8 cellular contexts compared by ENCODE assay signal in the genomic region with DNA sequence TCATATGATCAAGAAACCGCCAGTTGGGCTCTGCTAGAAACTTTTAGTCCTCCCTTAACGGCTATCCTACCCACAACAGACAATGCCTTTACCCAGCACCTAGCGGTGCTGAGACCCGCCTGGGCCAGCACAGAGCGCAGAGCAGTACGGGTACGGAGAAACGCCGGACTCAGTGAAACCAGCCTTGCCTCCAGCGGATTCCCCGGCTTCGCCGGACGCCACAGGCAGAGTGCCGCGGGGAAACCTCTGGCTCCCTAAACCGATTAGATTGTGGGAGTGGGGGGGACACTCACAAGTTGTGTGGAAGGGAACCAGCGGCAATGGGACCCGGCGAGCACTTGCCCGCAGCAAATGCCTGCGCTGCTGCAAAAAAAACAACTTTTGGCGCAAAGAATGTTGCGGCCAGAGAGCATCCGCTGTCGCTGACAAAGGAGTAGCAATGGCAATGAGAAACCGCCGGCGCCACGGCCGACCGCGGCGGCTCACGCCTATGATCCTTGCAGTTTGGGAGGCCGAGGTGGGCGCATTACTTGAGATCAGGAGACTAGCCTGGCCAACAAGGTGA.
DNase-seq lines count a peak whose midpoint lies in the region; ATAC-seq and TF ChIP-seq lines count a peak whose summit lies in the region.

No MANE protein-coding gene starts in this region.

- H3K9me3 ChIP-seq in adrenal gland (replicated peaks in 1 of 3) = peaks cover 0 to 19% (median 0%) of the 10 kb centered on the region in 3 donors
- H3K9me3 ChIP-seq in lower lobe of right lung = peaks cover 7% of the 10 kb centered on the region
- H3K9me3 ChIP-seq in Caco-2 = peaks cover 42% of the 10 kb centered on the region

- H3K4me3 Mint-ChIP-seq in stimulated activated memory B cell treated with anti-CD40 and anti-IgM and Interleukin-4, amounts not matched to agents 10 μg/mL and 1 μg/mL and 100 μg/mL, for 72 hours = peak overlapping the region; percentile 93
- H3K4me3 Mint-ChIP-seq in Caco-2 (ENCODE audit: unreplicated experiment) = no peak overlapping the region

- no peak for TF ChIP-seq POLR2A in adrenal gland (IDR thresholded peaks at IDR 0.05)

- BruUV-seq in Caco-2 (replicated peaks; lab: Mats Ljungman, UMichigan) = no TSS peak

- H3K27me3 Mint-ChIP-seq in stimulated activated memory B cell treated with anti-CD40 and anti-IgM and Interleukin-4, amounts not matched to agents 10 μg/mL and 1 μg/mL and 100 μg/mL, for 72 hours = no peaks in the 10 kb centered on the region
- H3K27me3 Mint-ChIP-seq in Caco-2 (ENCODE audit: insufficient read depth, unreplicated experiment) = no peaks in the 10 kb centered on the region

- intact Hi-C loops in adrenal gland (cut with DNase I) (loop anchor here (2.0 to 5.0 kb wide), 3 partner anchors 40 to 91 kb away; no protein-coding TSS in a partner anchor), lower lobe of right lung (cut with DNase I) (loop anchor here (5.0 kb wide), 1 partner anchor 40 kb away; no protein-coding TSS in a partner anchor), Caco-2 (cut with micrococcal nuclease; ENCODE audit: unreplicated experiment) (no loop called here)

- H3K36me3 Mint-ChIP-seq in stimulated activated memory B cell treated with anti-CD40 and anti-IgM and Interleukin-4, amounts not matched to agents 10 μg/mL and 1 μg/mL and 100 μg/mL, for 72 hours = no peaks in the 10 kb centered on the region
- H3K36me3 Mint-ChIP-seq in Caco-2 (ENCODE audit: insufficient read depth, unreplicated experiment) = peaks cover 12% of the 10 kb centered on the region

- H3K9me3 Mint-ChIP-seq in stimulated activated memory B cell treated with anti-CD40 and anti-IgM and Interleukin-4, amounts not matched to agents 10 μg/mL and 1 μg/mL and 100 μg/mL, for 72 hours = peaks cover 3% of the 10 kb centered on the region
- H3K9me3 Mint-ChIP-seq in Caco-2 (ENCODE audit: unreplicated experiment) = peaks cover 25% of the 10 kb centered on the region

- H3K27me3 ChIP-seq in adrenal gland = peaks cover 4% of the 10 kb centered on the region
- H3K27me3 ChIP-seq in lower lobe of right lung (ENCODE audit: low read depth) = peaks cover 80% of the 10 kb centered on the region
- H3K27me3 ChIP-seq in Caco-2 (replicated peaks; ENCODE audit: control insufficient read depth, insufficient read depth, low read length) = no peaks in the 10 kb centered on the region

- H3K36me3 ChIP-seq in adrenal gland (replicated peaks in 1 of 2) (no peaks in the 10 kb centered on the region), lower lobe of right lung (no peaks in the 10 kb centered on the region), Caco-2 (ENCODE audit: control insufficient read depth, insufficient read depth, low read length) (no peaks in the 10 kb centered on the region)

- peak overlapping the region in 3 of 5 donors; percentile 89 to 92 (median 90) for H3K27ac ChIP-seq in adrenal gland
- H3K27ac ChIP-seq in lower lobe of right lung = peak overlapping the region; percentile 94

- no peak for TF ChIP-seq CTCF in adrenal gland (IDR thresholded peaks at IDR 0.05)
- no peak for TF ChIP-seq CTCF in lower lobe of right lung (IDR thresholded peaks at IDR 0.05)
- TF ChIP-seq CTCF in Caco-2 (IDR thresholded peaks at IDR 0.05; ENCODE audit: insufficient read depth in 1 of 2, low read depth in 1 of 2, low read length in 1 of 2, severe bottlenecking in 1 of 2, unreplicated experiment in 1 of 2) = no peak

- POLR2A ChIA-PET in Caco-2 (lab: Charles Lee) = no interaction called here

- peaks cover 29% of the 10 kb centered on the region for H3K4me1 Mint-ChIP-seq in stimulated activated memory B cell treated with anti-CD40 and anti-IgM and Interleukin-4, amounts not matched to agents 10 μg/mL and 1 μg/mL and 100 μg/mL, for 72 hours
- H3K4me1 Mint-ChIP-seq in Caco-2 (ENCODE audit: low read depth, unreplicated experiment) = no peaks in the 10 kb centered on the region

- ATAC-seq in GM18861 (IDR thresholded peaks at IDR 0.05; ENCODE audit: unreplicated experiment) (peak; percentile 19), HG02870 (IDR thresholded peaks at IDR 0.05; ENCODE audit: unreplicated experiment) (peak; percentile 26), lower lobe of right lung (peak; percentile 34 to 38)
- ATAC-seq in stimulated activated memory B cell treated with anti-CD40 and anti-IgM and Interleukin-4, amounts not matched to agents 10 μg/mL and 1 μg/mL and 100 μg/mL, for 72 hours = peak; percentile 66

- CTCF ChIA-PET in Caco-2 (lab: Charles Lee) = no interaction called here

- peaks cover 0 to 20% of the 10 kb centered on the region in 2 donors for H3K4me1 ChIP-seq in adrenal gland (replicated peaks in 1 of 2)
- H3K4me1 ChIP-seq in lower lobe of right lung = peaks cover 32% of the 10 kb centered on the region
- 0 out of 2 replicates have a peak, but pooled peaks cover 8% of the 10 kb centered on the region for H3K4me1 ChIP-seq in Caco-2

- in situ Hi-C loops in ACHN (cut with HindIII; ENCODE audit: low pct_ligation_motif_present, low pct_unique_long_range_greater_than_20kb, low sequenced_read_pairs) = no loop called here

- peak overlapping the region; percentile 99 for H3K27ac Mint-ChIP-seq in stimulated activated memory B cell treated with anti-CD40 and anti-IgM and Interleukin-4, amounts not matched to agents 10 μg/mL and 1 μg/mL and 100 μg/mL, for 72 hours
- H3K27ac Mint-ChIP-seq in Caco-2 (ENCODE audit: unreplicated experiment) = no peak overlapping the region

- DNase-seq in SK-N-DZ (ENCODE audit: low spot score) (peak; percentile 15), adrenal gland (peak in 5 of 7 donors; percentile 16 to 53 (median 24)), lower lobe of right lung (peak; percentile 63), ACHN (no peak), Caco-2 (no peak)

- peak overlapping the region in 2 of 4 donors; percentile 28 to 49 for H3K4me3 ChIP-seq in adrenal gland
- peak overlapping the region; percentile 56 for H3K4me3 ChIP-seq in lower lobe of right lung
- H3K4me3 ChIP-seq in Caco-2 (ENCODE audit: low read depth, low read length) = no peak overlapping the region

- 1 to 6% (median 3%) methylated on average over 9 to 37 of the region's 37 CpGs for WGBS in adrenal gland, 4 donors

Comparison
In these comparisons a context has a peak if more than half of its experiments do, and no peak if none do; other contexts are left out.
1. DNase-seq: peak in SK-N-DZ (single experiment), adrenal gland (5 of 7) and lower lobe of right lung (single experiment); none in ACHN (single experiment) and Caco-2 (0 of 2).
2. Peak in every context shown above with its lines, with median percentiles within 50 percentile points of each other: ATAC-seq.